In the genomic region with DNA sequence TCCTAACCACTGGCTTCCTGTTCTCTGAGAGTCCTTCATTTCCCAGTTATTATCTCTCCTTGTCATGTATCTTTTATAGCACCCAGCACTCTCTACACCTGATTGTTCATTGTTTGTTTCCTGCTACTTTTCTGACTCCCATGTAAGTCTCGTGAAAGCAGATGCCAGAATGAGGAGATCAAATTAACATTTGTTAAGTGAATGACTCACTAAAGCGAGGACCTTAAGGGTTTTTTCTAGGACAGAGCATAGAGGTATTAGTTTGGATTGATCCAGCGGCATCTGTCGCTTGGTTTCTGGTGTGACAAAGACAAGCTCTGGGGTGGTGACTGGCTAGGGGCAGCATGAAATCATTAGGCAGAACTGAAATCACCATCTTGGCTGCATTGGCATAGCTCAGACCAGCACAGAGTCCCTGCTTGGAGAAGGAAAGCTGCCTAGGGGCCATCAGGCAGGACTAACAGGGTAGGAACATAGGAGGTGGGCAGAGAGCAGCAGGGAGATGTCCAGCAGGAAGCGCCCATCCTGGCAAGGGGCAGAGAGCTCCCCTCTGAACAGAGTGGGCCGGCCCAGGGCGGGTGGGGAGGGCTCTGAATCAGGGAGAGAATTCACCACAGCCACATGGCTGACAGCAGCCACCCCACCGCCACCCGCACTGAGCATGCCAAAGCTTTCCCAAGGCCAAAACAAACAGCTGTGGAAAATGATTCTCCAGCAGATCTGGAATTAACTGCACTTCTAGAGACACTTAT, we compare ENCODE assay signal across 8 cellular contexts.
DNase-seq lines count a peak whose midpoint lies in the region; ATAC-seq, FAIRE-seq and TF ChIP-seq lines count a peak whose summit lies in the region.

No MANE protein-coding gene starts in this region.

- H3K27me3 Mint-ChIP-seq in Caco-2 (ENCODE audit: insufficient read depth, unreplicated experiment): peaks cover 15% of the 10 kb centered on the region

- no peaks in the 10 kb centered on the region for H3K36me3 Mint-ChIP-seq in Caco-2 (ENCODE audit: insufficient read depth, unreplicated experiment)

- H3K9me3 Mint-ChIP-seq in Caco-2 (ENCODE audit: unreplicated experiment): no peaks in the 10 kb centered on the region

- WGBS in pancreas, 2 donors: 29 to 33% methylated on average over 9 of the region's 9 CpGs

- H3K4me1 ChIP-seq in pancreas (peaks cover 3 to 9% (median 3%) of the 10 kb centered on the region in 3 donors), Caco-2 (no peaks in the 10 kb centered on the region)

- DNase-seq in GM03348 (ENCODE audit: low spot score) (peak; percentile 86), NCI-H345 (lab: John Stamatoyannopoulos, UW) (peak; percentile 60), dermis blood vessel endothelial cell (peak; percentile 29), pancreas (peak in 5 of 6 donors; percentile 21 to 72 (median 47)), H4 (ENCODE audit: low spot score) (no peak), Caco-2 (no peak)

- no peak for FAIRE-seq in pancreas (lab: Jason Lieb, UNC)

- TF ChIP-seq CTCF in pancreas (IDR thresholded peaks at IDR 0.05) (no peak), Caco-2 (IDR thresholded peaks at IDR 0.05; ENCODE audit: insufficient read depth in 1 of 2, low read depth in 1 of 2, low read length in 1 of 2, severe bottlenecking in 1 of 2, unreplicated experiment in 1 of 2) (no peak)

- POLR2A ChIA-PET in Caco-2 (lab: Charles Lee): no interaction called here

- intact Hi-C loops in pancreas (cut with DNase I): no loop called here
- intact Hi-C loops in Caco-2 (cut with micrococcal nuclease; ENCODE audit: unreplicated experiment): no loop called here

- H3K4me1 Mint-ChIP-seq in Caco-2 (ENCODE audit: low read depth, unreplicated experiment): peaks cover 5% of the 10 kb centered on the region

- BruUV-seq in Caco-2 (replicated peaks; lab: Mats Ljungman, UMichigan): no TSS peak

- H3K4me3 ChIP-seq in pancreas (peak overlapping the region in 2 of 4 donors; percentile 1 to 23), Caco-2 (ENCODE audit: low read depth, low read length) (no peak overlapping the region)

- H3K36me3 ChIP-seq in pancreas (no peaks in the 10 kb centered on the region), Caco-2 (ENCODE audit: control insufficient read depth, insufficient read depth, low read length) (no peaks in the 10 kb centered on the region)

- no peak overlapping the region for H3K4me3 Mint-ChIP-seq in Caco-2 (ENCODE audit: unreplicated experiment)

- H3K9me3 ChIP-seq in pancreas: no peaks in the 10 kb centered on the region
- no peaks in the 10 kb centered on the region for H3K9me3 ChIP-seq in Caco-2

- CTCF ChIA-PET in Caco-2 (lab: Charles Lee): no interaction called here

- ATAC-seq in pancreas (peak; percentile 75 to 92 (median 84)), HG02623 (IDR thresholded peaks at IDR 0.05; ENCODE audit: unreplicated experiment) (no peak), HG03095 (IDR thresholded peaks at IDR 0.05; ENCODE audit: unreplicated experiment) (no peak)

- no peaks in the 10 kb centered on the region for H3K27me3 ChIP-seq in pancreas
- H3K27me3 ChIP-seq in Caco-2 (replicated peaks; ENCODE audit: control insufficient read depth, insufficient read depth, low read length): no peaks in the 10 kb centered on the region

- peak overlapping the region; percentile 27 to 72 (median 49) for H3K27ac ChIP-seq in pancreas

- no peak overlapping the region for H3K27ac Mint-ChIP-seq in Caco-2 (ENCODE audit: unreplicated experiment)

Comparison
In these comparisons a context has a peak if more than half of its experiments do, and no peak if none do; other contexts are left out.
1. DNase-seq: peak in GM03348 (single experiment), NCI-H345 (single experiment), dermis blood vessel endothelial cell (single experiment) and pancreas (5 of 6); none in H4 (single experiment) and Caco-2 (0 of 2).
2. ATAC-seq: peak in pancreas (4 of 4); none in HG02623 (single experiment) and HG03095 (single experiment).